24 cellular contexts compared by ENCODE assay signal in genomic region chr2:8332646-8333045, GRCh38.
DNase-seq lines count a peak whose midpoint lies in the region; ATAC-seq and TF ChIP-seq lines count a peak whose summit lies in the region.
"Had no signal": no experiment of that assay in that cellular context is flagged by ENCODE, and none has a peak within 500 bp of the region (broad histone marks: within the 10 kb centered on the region; RNA-seq: fewer than 3 reads in every experiment).

No MANE protein-coding gene starts in this region.

- H3K9me3 ChIP-seq in naive thymus-derived CD4-positive, alpha-beta T cell (ENCODE audit: control insufficient read depth in 2 of 3, low read length in 3 of 3) = no peaks in the 10 kb centered on the region
- H3K9me3 ChIP-seq: SK-N-SH had no signal

- TF ChIP-seq CTCF in osteocyte (IDR thresholded peaks at IDR 0.05) = no peak

- H3K27me3 Mint-ChIP-seq in osteocyte (ENCODE audit: unreplicated experiment) = peaks cover 2% of the 10 kb centered on the region
- H3K27me3 Mint-ChIP-seq in naive thymus-derived CD4-positive, alpha-beta T cell = peaks cover 0 to 11% (median 0%) of the 10 kb centered on the region in 5 donors

- intact Hi-C loops in naive thymus-derived CD4-positive, alpha-beta T cell (cut with micrococcal nuclease) = loop anchor here in 1 of 2 donors (10.0 kb wide), 1 partner anchor 608 kb away; no protein-coding TSS in a partner anchor

- H3K9me3 Mint-ChIP-seq in osteocyte (ENCODE audit: unreplicated experiment) = peaks cover 4% of the 10 kb centered on the region
- peaks cover 0 to 5% (median 0%) of the 10 kb centered on the region in 11 donors for H3K9me3 Mint-ChIP-seq in naive thymus-derived CD4-positive, alpha-beta T cell
- H3K9me3 Mint-ChIP-seq: HFFc6 had no signal

- H3K27ac Mint-ChIP-seq in osteocyte (ENCODE audit: unreplicated experiment) = no peak overlapping the region
- no peak overlapping the region for H3K27ac Mint-ChIP-seq in naive thymus-derived CD4-positive, alpha-beta T cell
- H3K27ac Mint-ChIP-seq: CD14-positive monocyte, GM23338, H9, HFFc6 had no signal

- no peaks in the 10 kb centered on the region for H3K36me3 Mint-ChIP-seq in osteocyte (ENCODE audit: unreplicated experiment)
- H3K36me3 Mint-ChIP-seq in naive thymus-derived CD4-positive, alpha-beta T cell = peaks cover 0 to 8% (median 0%) of the 10 kb centered on the region in 5 donors

- H3K4me3 Mint-ChIP-seq in osteocyte (ENCODE audit: unreplicated experiment) = no peak overlapping the region
- no peak overlapping the region for H3K4me3 Mint-ChIP-seq in naive thymus-derived CD4-positive, alpha-beta T cell
- H3K4me3 Mint-ChIP-seq: CD14-positive monocyte, GM23338, H9, HFFc6 had no signal

- no peak overlapping the region for H3K4me3 ChIP-seq in naive thymus-derived CD4-positive, alpha-beta T cell (ENCODE audit: low read length)
- H3K4me3 ChIP-seq: GM12878, GM23338 had no signal

- peak; percentile 12 for DNase-seq in DMS53 (lab: John Stamatoyannopoulos, UW)
- no peak for DNase-seq in DMS53 treated with DMSO at 0.1 percent for 48 hours (lab: John Stamatoyannopoulos, UW; ENCODE audit: unreplicated experiment)
- peak; percentile 15 for DNase-seq in NCI-H345 (lab: John Stamatoyannopoulos, UW)
- DNase-seq in islet precursor cell = peak; percentile 26
- peak; percentile 77 for DNase-seq in osteocyte (ENCODE audit: extremely low spot score, unreplicated experiment)
- no peak for DNase-seq in naive thymus-derived CD4-positive, alpha-beta T cell
- DNase-seq in stimulated activated naive CD4-positive, alpha-beta T cell treated with Interleukin-2 at 50 U/mL for 16 hours (lab: John Stamatoyannopoulos, UW) = no peak
- no peak for DNase-seq in NCI-H69 (lab: John Stamatoyannopoulos, UW)
- DNase-seq: BE2C, EL, GDM1, H9, HFFc6, KBM-7, NCI-H1048, NCI-H1694, NCI-H2029 treated with DMSO at 0.1 percent for 48 hours, NCI-H510A treated with DMSO at 0.1 percent for 48 hours, NCI-H774, SK-N-SH had no signal

- H3K4me1 ChIP-seq in naive thymus-derived CD4-positive, alpha-beta T cell (ENCODE audit: control insufficient read depth in 2 of 2, insufficient read depth in 2 of 2, low read length in 2 of 2) = peaks cover 9 to 35% of the 10 kb centered on the region in 2 donors

- no peak for ATAC-seq in naive thymus-derived CD4-positive, alpha-beta T cell
- ATAC-seq: GM12878, GM23338 had no signal

- H3K4me1 Mint-ChIP-seq in osteocyte (ENCODE audit: unreplicated experiment) = no peaks in the 10 kb centered on the region
- peaks cover 9 to 46% (median 15%) of the 10 kb centered on the region in 7 donors for H3K4me1 Mint-ChIP-seq in naive thymus-derived CD4-positive, alpha-beta T cell

- CTCF ChIA-PET in naive thymus-derived CD4-positive, alpha-beta T cell (lab: Charles Lee) = no interaction called here

- H3K36me3 ChIP-seq in naive thymus-derived CD4-positive, alpha-beta T cell (ENCODE audit: control insufficient read depth in 2 of 3, insufficient read depth in 3 of 3, low read length in 3 of 3) = no peaks in the 10 kb centered on the region
- H3K36me3 ChIP-seq: BE2C had no signal

- no peaks in the 10 kb centered on the region for H3K27me3 ChIP-seq in naive thymus-derived CD4-positive, alpha-beta T cell (ENCODE audit: control insufficient read depth in 2 of 2, insufficient read depth in 2 of 2, low read length in 2 of 2)
- H3K27me3 ChIP-seq: BE2C had no signal

- POLR2A ChIA-PET in naive thymus-derived CD4-positive, alpha-beta T cell (lab: Charles Lee) = no interaction called here

- no peak overlapping the region for H3K27ac ChIP-seq in naive thymus-derived CD4-positive, alpha-beta T cell (ENCODE audit: low read depth, low read length)
- H3K27ac ChIP-seq: 22Rv1 had no signal

Comparison
In these comparisons a context has a peak if more than half of its experiments do, and no peak if none do; other contexts are left out.
1. DNase-seq: peak in DMS53 (single experiment), NCI-H345 (single experiment), islet precursor cell (single experiment) and osteocyte (single experiment); none in DMS53 treated with DMSO at 0.1 percent for 48 hours (single experiment), naive thymus-derived CD4-positive, alpha-beta T cell (0 of 9), stimulated activated naive CD4-positive, alpha-beta T cell treated with Interleukin-2 at 50 U/mL for 16 hours (single experiment) and NCI-H69 (single experiment).